ENCODE assay signal across 22 cellular contexts in genomic region chr18:38330573-38330972, GRCh38.
DNase-seq lines count a peak whose midpoint lies in the region; ATAC-seq lines count a peak whose summit lies in the region.
"Had no signal": no experiment of that assay in that cellular context is flagged by ENCODE, and none has a peak within 500 bp of the region (broad histone marks: within the 10 kb centered on the region; RNA-seq: fewer than 3 reads in every experiment).

No MANE protein-coding gene starts in this region.

- no peaks in the 10 kb centered on the region for H3K36me3 Mint-ChIP-seq in activated T-cell treated with anti-CD3 and anti-CD28 coated beads, Interleukin-2, amount 50 U/mL, for 4 hours (ENCODE audit: insufficient read depth)
- no peaks in the 10 kb centered on the region for H3K36me3 Mint-ChIP-seq in activated naive CD8-positive, alpha-beta T cell treated with anti-CD3 and anti-CD28 coated beads for 36 hours
- H3K36me3 Mint-ChIP-seq: CD4-positive, CD25-positive, alpha-beta regulatory T cell; IgD-negative memory B cell had no signal

- H3K4me1 Mint-ChIP-seq in activated T-cell treated with anti-CD3 and anti-CD28 coated beads, Interleukin-2, amount 50 U/mL, for 4 hours (ENCODE audit: low read depth): no peaks in the 10 kb centered on the region
- H3K4me1 Mint-ChIP-seq in stimulated activated naive CD8-positive, alpha-beta T cell treated with anti-CD3 and anti-CD28 coated beads, Interleukin-15, amount 100 ng/mL, for 72 hours: no peaks in the 10 kb centered on the region
- H3K4me1 Mint-ChIP-seq in activated naive CD8-positive, alpha-beta T cell treated with anti-CD3 and anti-CD28 coated beads for 36 hours: peaks cover 3% of the 10 kb centered on the region
- H3K4me1 Mint-ChIP-seq: CD4-positive, CD25-positive, alpha-beta regulatory T cell; IgD-negative memory B cell had no signal

- peak; percentile 61 to 62 for ATAC-seq in activated T-cell treated with anti-CD3 and anti-CD28 coated beads, Interleukin-2, amount 50 U/mL, for 4 hours
- ATAC-seq in stimulated activated naive CD8-positive, alpha-beta T cell treated with anti-CD3 and anti-CD28 coated beads, Interleukin-15, amount 100 ng/mL, for 72 hours: peak; percentile 89
- ATAC-seq in stimulated activated naive CD8-positive, alpha-beta T cell treated with anti-CD3 and anti-CD28 coated beads, Interleukin-15, Interleukin-2, amounts not matched to agents 100 U/mL and 50 U/mL, for 24 hours: no peak
- ATAC-seq in HG02763 (IDR thresholded peaks at IDR 0.05; ENCODE audit: unreplicated experiment): no peak
- ATAC-seq: GM12878, Panc1 had no signal

- no peak overlapping the region for H3K27ac Mint-ChIP-seq in stimulated activated naive CD8-positive, alpha-beta T cell treated with anti-CD3 and anti-CD28 coated beads, Interleukin-15, amount 100 ng/mL, for 72 hours
- no peak overlapping the region for H3K27ac Mint-ChIP-seq in activated naive CD8-positive, alpha-beta T cell treated with anti-CD3 and anti-CD28 coated beads for 36 hours
- H3K27ac Mint-ChIP-seq: CD4-positive, CD25-positive, alpha-beta regulatory T cell; IgD-negative memory B cell had no signal

- H3K9me3 Mint-ChIP-seq in activated T-cell treated with anti-CD3 and anti-CD28 coated beads, Interleukin-2, amount 50 U/mL, for 4 hours: peaks cover 15% of the 10 kb centered on the region
- peaks cover 0 to 12% of the 10 kb centered on the region in 2 donors for H3K9me3 Mint-ChIP-seq in stimulated activated naive CD8-positive, alpha-beta T cell treated with anti-CD3 and anti-CD28 coated beads, Interleukin-15, amount 100 ng/mL, for 72 hours
- H3K9me3 Mint-ChIP-seq in activated naive CD8-positive, alpha-beta T cell treated with anti-CD3 and anti-CD28 coated beads for 36 hours: no peaks in the 10 kb centered on the region

- no peak for DNase-seq in activated T-cell treated with anti-CD3 and anti-CD28 coated beads, Interleukin-2, amount 50 U/mL, for 4 hours
- DNase-seq in activated T-cell treated with anti-CD3 and anti-CD28 coated beads for 4 hours (no peak), NCI-H1930 (lab: John Stamatoyannopoulos, UW) (no peak)
- DNase-seq in stimulated activated naive CD8-positive, alpha-beta T cell treated with anti-CD3 and anti-CD28 coated beads, Interleukin-15, amount 100 ng/mL, for 72 hours: peak in 1 of 2 donors; percentile 13
- DNase-seq in stimulated activated naive CD8-positive, alpha-beta T cell treated with anti-CD3 and anti-CD28 coated beads, Interleukin-15, Interleukin-2, amounts not matched to agents 100 U/mL and 50 U/mL, for 24 hours: no peak
- peak; percentile 2 for DNase-seq in activated naive CD8-positive, alpha-beta T cell treated with anti-CD3 and anti-CD28 coated beads for 36 hours
- DNase-seq: CD4-positive, CD25-positive, alpha-beta regulatory T cell; DMS53; GOT3; NCI-H1092; NCI-H1417 treated with DMSO at 0.1 percent for 48 hours; NCI-H1694 treated with DMSO at 0.1 percent for 48 hours; NCI-H2081 treated with DMSO at 0.1 percent for 48 hours; NCI-H2171; NCI-H226; NCI-H510A; NCI-H69; SHP77 had no signal

- H3K4me3 Mint-ChIP-seq in activated T-cell treated with anti-CD3 and anti-CD28 coated beads, Interleukin-2, amount 50 U/mL, for 4 hours: no peak overlapping the region
- H3K4me3 Mint-ChIP-seq in stimulated activated naive CD8-positive, alpha-beta T cell treated with anti-CD3 and anti-CD28 coated beads, Interleukin-15, amount 100 ng/mL, for 72 hours: no peak overlapping the region
- no peak overlapping the region for H3K4me3 Mint-ChIP-seq in activated naive CD8-positive, alpha-beta T cell treated with anti-CD3 and anti-CD28 coated beads for 36 hours
- H3K4me3 Mint-ChIP-seq: CD4-positive, CD25-positive, alpha-beta regulatory T cell; IgD-negative memory B cell had no signal

- H3K27me3 Mint-ChIP-seq in activated T-cell treated with anti-CD3 and anti-CD28 coated beads, Interleukin-2, amount 50 U/mL, for 4 hours (ENCODE audit: low read depth): no peaks in the 10 kb centered on the region
- H3K27me3 Mint-ChIP-seq in stimulated activated naive CD8-positive, alpha-beta T cell treated with anti-CD3 and anti-CD28 coated beads, Interleukin-15, amount 100 ng/mL, for 72 hours: no peaks in the 10 kb centered on the region
- H3K27me3 Mint-ChIP-seq in activated naive CD8-positive, alpha-beta T cell treated with anti-CD3 and anti-CD28 coated beads for 36 hours: no peaks in the 10 kb centered on the region
- H3K27me3 Mint-ChIP-seq: CD4-positive, CD25-positive, alpha-beta regulatory T cell; IgD-negative memory B cell had no signal

Comparison
In these comparisons a context has a peak if more than half of its experiments do, and no peak if none do; other contexts are left out.
1. ATAC-seq: peak in activated T-cell treated with anti-CD3 and anti-CD28 coated beads, Interleukin-2, amount 50 U/mL, for 4 hours (2 of 2) and stimulated activated naive CD8-positive, alpha-beta T cell treated with anti-CD3 and anti-CD28 coated beads, Interleukin-15, amount 100 ng/mL, for 72 hours (single experiment); none in stimulated activated naive CD8-positive, alpha-beta T cell treated with anti-CD3 and anti-CD28 coated beads, Interleukin-15, Interleukin-2, amounts not matched to agents 100 U/mL and 50 U/mL, for 24 hours (single experiment) and HG02763 (single experiment).